Comparison of ENCODE assay signal across 17 cellular contexts in the genomic region with DNA sequence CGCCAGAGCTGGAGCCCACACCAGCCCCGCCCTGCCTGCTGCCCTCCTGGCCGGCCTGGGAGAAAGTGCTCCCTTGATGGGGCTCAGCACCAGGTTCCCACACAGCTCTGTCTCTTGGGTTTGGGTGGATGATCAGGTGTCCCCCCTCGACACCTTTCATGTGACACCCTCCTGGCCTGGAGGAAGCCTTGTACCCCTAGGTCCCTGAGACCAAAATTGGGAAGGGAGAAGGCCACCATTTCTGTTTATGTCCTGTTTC. TPM values are rescaled to one million over a fixed set of nuclear protein-coding genes. Genes with fewer than 3 reads are reported as not detected.
A peak's percentile ranks its signal among the peaks of the same experiment; 100 is the strongest.
DNase-seq lines count a peak whose midpoint lies in the region; TF ChIP-seq lines count a peak whose summit lies in the region.
"Had no signal": no experiment of that assay in that cellular context is flagged by ENCODE, and none has a peak within 500 bp of the region (broad histone marks: within the 10 kb centered on the region; RNA-seq: fewer than 3 reads in every experiment).

No MANE protein-coding gene starts in this region.

- 81% methylated on average over 4 of the region's 4 CpGs for WGBS in liver
- 79 to 83% methylated on average over 4 of the region's 4 CpGs for whole genome bisulfite sequencing in GM23248 (ENCODE audit: low coverage in 1 of 2, low lambda C conversion rate in 2 of 2, missing lambda C conversion rate in 2 of 2), 2 experiments

- in situ Hi-C loops in GM23248 (cut with MboI) = loop anchor here (5.0 to 10.0 kb wide), 2 partner anchors 113 to 211 kb away; no protein-coding TSS in a partner anchor

- H3K9ac ChIP-seq in liver (ENCODE audit: low read depth in 1 of 2, low read length in 2 of 2) (no peak overlapping the region), subcutaneous abdominal adipose tissue (ENCODE audit: low read length in 5 of 5) (peak overlapping the region in 2 of 5 donors; percentile 59 to 95), GM23248 (no peak overlapping the region)

- peaks cover 9% of the 10 kb centered on the region for H3K27me3 Mint-ChIP-seq in activated CD4-positive, alpha-beta memory T cell treated with anti-CD3 and anti-CD28 coated beads, Interleukin-2, amount 10 ng/mL, durations not matched to agents 7 days and 5 days

- H4K20me1 ChIP-seq in GM23248 (ENCODE audit: insufficient read depth) = no peaks in the 10 kb centered on the region

- no peaks in the 10 kb centered on the region for H3K9me3 Mint-ChIP-seq in activated CD4-positive, alpha-beta memory T cell treated with anti-CD3 and anti-CD28 coated beads, Interleukin-2, amount 10 ng/mL, durations not matched to agents 7 days and 5 days

- CTCF ChIA-PET in activated CD4-positive, alpha-beta memory T cell treated with anti-CD3 and anti-CD28 coated beads, Interleukin-2, amount 10 ng/mL, durations not matched to agents 7 days and 5 days (lab: Charles Lee) = interaction anchor here (1.2 to 9.8 kb wide), 2 partner anchors 19 to 115 kb away, joined by 4 to 160 read pairs; no protein-coding TSS in a partner anchor

- H3K79me2 ChIP-seq in GM23248 (ENCODE audit: insufficient read depth) = no peaks in the 10 kb centered on the region

- H3K4me1 Mint-ChIP-seq in activated CD4-positive, alpha-beta memory T cell treated with anti-CD3 and anti-CD28 coated beads, Interleukin-2, amount 10 ng/mL, durations not matched to agents 7 days and 5 days = peaks cover 14% of the 10 kb centered on the region
- H3K4me1 Mint-ChIP-seq: CD14-positive monocyte had no signal

- H3K9me2 ChIP-seq in GM23248 (ENCODE audit: insufficient read depth) = no peaks in the 10 kb centered on the region

- intact Hi-C loops in ascending aorta (cut with DNase I) = loop anchor here (1.0 to 10.0 kb wide), 6 partner anchors 12 to 677 kb away; a partner anchor contains a TSS

- H3K27ac ChIP-seq in ascending aorta = peak overlapping the region; percentile 94
- peak overlapping the region; percentile 89 to 97 for H3K27ac ChIP-seq in liver (ENCODE audit: low read depth in 1 of 2, low read length in 2 of 2)
- H3K27ac ChIP-seq in subcutaneous abdominal adipose tissue (ENCODE audit: low read depth, low read length) = peak overlapping the region; percentile 85
- H3K27ac ChIP-seq in GM23248 = no peak overlapping the region
- H3K27ac ChIP-seq: epithelial cell of prostate had no signal

- no peaks in the 10 kb centered on the region for H3K9me3 ChIP-seq in ascending aorta
- no peaks in the 10 kb centered on the region for H3K9me3 ChIP-seq in liver (ENCODE audit: control insufficient read depth in 4 of 4, low read length in 3 of 4)
- no peaks in the 10 kb centered on the region for H3K9me3 ChIP-seq in subcutaneous abdominal adipose tissue (ENCODE audit: control insufficient read depth in 5 of 5, low read length in 5 of 5)
- H3K9me3 ChIP-seq in GM23248 (ENCODE audit: low read depth) = no peaks in the 10 kb centered on the region

- H3K36me3 ChIP-seq in ascending aorta = no peaks in the 10 kb centered on the region
- H3K36me3 ChIP-seq in liver (ENCODE audit: control insufficient read depth in 4 of 4, insufficient read depth in 3 of 4, low read depth in 1 of 4, low read length in 3 of 4) = no peaks in the 10 kb centered on the region
- H3K36me3 ChIP-seq in subcutaneous abdominal adipose tissue (ENCODE audit: control insufficient read depth in 5 of 5, insufficient read depth in 5 of 5, low read length in 5 of 5) = no peaks in the 10 kb centered on the region
- no peaks in the 10 kb centered on the region for H3K36me3 ChIP-seq in GM23248 (ENCODE audit: low read depth)

- no peak overlapping the region for H3K4me2 ChIP-seq in GM23248 (ENCODE audit: unreplicated experiment)

- H2AFZ ChIP-seq in GM23248 = no peak overlapping the region

- H3K27me3 ChIP-seq in ascending aorta (no peaks in the 10 kb centered on the region), liver (ENCODE audit: control insufficient read depth in 4 of 4, insufficient read depth in 4 of 4, low read length in 3 of 4) (no peaks in the 10 kb centered on the region), subcutaneous abdominal adipose tissue (ENCODE audit: control insufficient read depth in 5 of 5, insufficient read depth in 4 of 5, low read length in 5 of 5) (peaks cover 0 to 4% (median 0%) of the 10 kb centered on the region in 5 donors), GM23248 (replicated peaks; ENCODE audit: insufficient read depth) (0 out of 2 replicates have a peak, but pooled peaks cover 12% of the 10 kb centered on the region)

- H3K36me3 Mint-ChIP-seq in activated CD4-positive, alpha-beta memory T cell treated with anti-CD3 and anti-CD28 coated beads, Interleukin-2, amount 10 ng/mL, durations not matched to agents 7 days and 5 days (ENCODE audit: low read depth) = no peaks in the 10 kb centered on the region
- H3K36me3 Mint-ChIP-seq: CD14-positive monocyte had no signal

- no peak for TF ChIP-seq RAD21 in liver (IDR thresholded peaks at IDR 0.05)

- POLR2A ChIA-PET in activated CD4-positive, alpha-beta memory T cell treated with anti-CD3 and anti-CD28 coated beads, Interleukin-2, amount 10 ng/mL, durations not matched to agents 7 days and 5 days (lab: Charles Lee) = no interaction called here

- peaks cover 16% of the 10 kb centered on the region for H3F3A ChIP-seq in GM23248 (ENCODE audit: insufficient read depth)

- no peak overlapping the region for H3K4me3 Mint-ChIP-seq in activated CD4-positive, alpha-beta memory T cell treated with anti-CD3 and anti-CD28 coated beads, Interleukin-2, amount 10 ng/mL, durations not matched to agents 7 days and 5 days
- H3K4me3 Mint-ChIP-seq: CD14-positive monocyte had no signal

- no peak overlapping the region for H3K27ac Mint-ChIP-seq in activated CD4-positive, alpha-beta memory T cell treated with anti-CD3 and anti-CD28 coated beads, Interleukin-2, amount 10 ng/mL, durations not matched to agents 7 days and 5 days
- H3K27ac Mint-ChIP-seq: CD14-positive monocyte had no signal

- H3K4me3 ChIP-seq in ascending aorta (no peak overlapping the region), liver (ENCODE audit: low read depth in 1 of 3, low read length in 3 of 3) (no peak overlapping the region), subcutaneous abdominal adipose tissue (ENCODE audit: low read depth in 1 of 5, low read length in 5 of 5) (peak overlapping the region in 1 of 5 donors; percentile 17), GM23248 (no peak overlapping the region)

- TF ChIP-seq CTCF in ascending aorta (IDR thresholded peaks at IDR 0.05) (no peak), liver (IDR thresholded peaks at IDR 0.05; ENCODE audit: low read depth, low read length, missing input control) (no peak)

- DNase-seq in D341Med (ENCODE audit: low spot score) (peak; percentile 10), ascending aorta (ENCODE audit: low spot score in 2 of 2) (peak in 1 of 2 donors; percentile 69), GM23248 (no peak)
- no peak for DNase-seq in activated CD4-positive, alpha-beta memory T cell treated with anti-CD3 and anti-CD28 coated beads, Interleukin-2, amount 10 ng/mL, durations not matched to agents 7 days and 5 days
- DNase-seq in stimulated activated CD4-positive, alpha-beta T cell treated with anti-CD3 and anti-CD28 coated beads, Interleukin-4, amount 100 ng/mL, for 4 hours = no peak
- DNase-seq: activated CD8-positive, alpha-beta memory T cell treated with anti-CD3 and anti-CD28 coated beads for 24 hours; Kasumi-1; NCI-H1694 treated with DMSO at 0.1 percent for 48 hours; NCI-H69; occipital lobe; stimulated activated CD4-positive, alpha-beta T cell treated with anti-CD3 and anti-CD28 coated beads, Interleukin-15, amount 100 ng/mL, for 24 hours had no signal

- H3K4me1 ChIP-seq in ascending aorta (peaks cover 7 to 22% of the 10 kb centered on the region in 2 donors), liver (ENCODE audit: control insufficient read depth in 4 of 4, insufficient read depth in 4 of 4, low read length in 3 of 4) (peaks cover 9 to 47% (median 32%) of the 10 kb centered on the region in 4 donors), subcutaneous abdominal adipose tissue (ENCODE audit: control insufficient read depth in 5 of 5, insufficient read depth in 5 of 5, low read length in 5 of 5) (peaks cover 23 to 52% (median 39%) of the 10 kb centered on the region in 5 donors), GM23248 (ENCODE audit: insufficient read depth) (peaks cover 5% of the 10 kb centered on the region)

RNA-seq across cellular contexts. Expression of a gene that starts 19.4 kb away (rescaled TPM):
- total RNA-seq in ascending aorta (0.21 TPM), liver (1 to 10 TPM; 1.4 to 2.7 TPM)
- polyA plus RNA-seq in liver (1 to 10 TPM; 2.6 to 5.2 TPM), GM23248 (2016; fragmentation: Nextera tagmentation; extraction: Ambion mirVana) (0.44 and 0.46 TPM in 2 replicates)
- total RNA-seq in activated CD4-positive, alpha-beta memory T cell treated with anti-CD3 and anti-CD28 coated beads, Interleukin-2, amount 10 ng/mL, durations not matched to agents 7 days and 5 days = under 1 TPM in 1 of 2 experiments, not detected in 1; 0.18 TPM
- total RNA-seq in GM23248 (2014; rRNA removed; shearing (Covaris generic)) = not detected in 2 replicates

RNA-seq across cellular contexts. Expression of a gene that starts 54.7 kb away (rescaled TPM):
- total RNA-seq in ascending aorta (not detected), liver (under 1 TPM in 1 of 2 donors, not detected in 1; 0.09 TPM)
- polyA plus RNA-seq in liver (under 1 TPM in 1 of 2 donors, not detected in 1; 0.02 TPM), GM23248 (2016; fragmentation: Nextera tagmentation; extraction: Ambion mirVana) (0.10 and 0.13 TPM in 2 replicates)
- total RNA-seq in activated CD4-positive, alpha-beta memory T cell treated with anti-CD3 and anti-CD28 coated beads, Interleukin-2, amount 10 ng/mL, durations not matched to agents 7 days and 5 days = under 1 TPM in 1 of 2 experiments, not detected in 1; 0.10 TPM
- total RNA-seq in GM23248 (2014; rRNA removed; shearing (Covaris generic)) = not detected in 2 replicates
- total RNA-seq: H1, lung microvascular endothelial cell, occipital lobe had no signal
- polyA plus RNA-seq: H1 had no signal

RNA-seq across cellular contexts. Expression of a gene that starts 58.8 kb away (rescaled TPM):
- total RNA-seq in ascending aorta (44.1 TPM), liver (10 to 100 TPM; 19.9 to 33.6 TPM)
- polyA plus RNA-seq in liver (10 to 100 TPM; 13.4 to 18.4 TPM), GM23248 (2016; fragmentation: Nextera tagmentation; extraction: Ambion mirVana) (111 and 114 TPM in 2 replicates)
- 10 to 100 TPM; 32.8 to 32.9 TPM for total RNA-seq in activated CD4-positive, alpha-beta memory T cell treated with anti-CD3 and anti-CD28 coated beads, Interleukin-2, amount 10 ng/mL, durations not matched to agents 7 days and 5 days
- total RNA-seq in GM23248 (2014; rRNA removed; shearing (Covaris generic)) = 116 and 136 TPM in 2 replicates
